In the genomic region with DNA sequence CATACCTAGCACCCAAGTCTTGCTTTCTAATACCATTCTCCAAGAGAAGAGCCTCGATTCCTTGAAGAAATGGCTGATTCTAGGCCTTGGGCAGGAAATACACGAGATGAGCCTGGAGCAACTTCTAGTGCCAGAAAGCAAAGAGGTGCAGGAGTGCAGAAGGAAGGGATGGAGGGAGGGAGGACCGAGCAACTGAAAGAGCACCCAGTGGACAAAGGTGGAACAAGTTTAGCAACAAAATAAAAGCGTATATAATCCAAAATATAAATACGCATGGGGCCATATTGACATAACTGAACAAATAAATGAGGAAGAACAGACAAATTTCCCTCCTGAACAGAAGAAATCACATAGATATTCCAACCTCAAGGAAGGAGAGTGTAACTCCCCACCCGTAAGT, we compare ENCODE assay signal across 17 cellular contexts. TPM values are rescaled to one million over a fixed set of nuclear protein-coding genes. Genes with fewer than 3 reads are reported as not detected.
DNase-seq lines count a peak whose midpoint lies in the region; ATAC-seq and TF ChIP-seq lines count a peak whose summit lies in the region.
"Had no signal": no experiment of that assay in that cellular context is flagged by ENCODE, and none has a peak within 500 bp of the region (broad histone marks: within the 10 kb centered on the region; RNA-seq: fewer than 3 reads in every experiment).

No MANE protein-coding gene starts in this region.

- H3K4me2 ChIP-seq in Loucy (ENCODE audit: low read depth, low read length, poor library complexity, severe bottlenecking) (no peak overlapping the region), smooth muscle cell (no peak overlapping the region)
- H3K4me2 ChIP-seq: KMS-11 had no signal

- WGBS in endodermal cell (ENCODE audit: insufficient coverage in 1 of 2, insufficient read length in 1 of 2), 2 experiments: 91 to 100% methylated on average over 3 to 6 of the region's 6 CpGs
- 91% methylated on average over 6 of the region's 6 CpGs for WGBS in smooth muscle cell (ENCODE audit: low lambda C conversion rate)

- H3K36me3 ChIP-seq in Loucy (ENCODE audit: insufficient read depth, low read length) (peaks cover 71% of the 10 kb centered on the region; the same call in 1 of the 2 replicates), endodermal cell (ENCODE audit: control insufficient read depth, insufficient read depth, low read length) (peaks cover 18% of the 10 kb centered on the region), smooth muscle cell (ENCODE audit: low read depth) (no peaks in the 10 kb centered on the region)

- H2AFZ ChIP-seq in Loucy (ENCODE audit: low read length) (no peak overlapping the region), smooth muscle cell (ENCODE audit: low read depth) (no peak overlapping the region)

- H4K20me1 ChIP-seq in Loucy (ENCODE audit: insufficient read depth, low read length, poor library complexity, severe bottlenecking) (peaks cover 99% of the 10 kb centered on the region), smooth muscle cell (ENCODE audit: low read depth) (peaks cover 98% of the 10 kb centered on the region)

- DNase-seq in activated naive CD8-positive, alpha-beta T cell treated with anti-CD3 and anti-CD28 coated beads, Interleukin-2, amount 50 U/mL, for 24 hours: no peak
- DNase-seq in endodermal cell (no peak), smooth muscle cell (lab: John Stamatoyannopoulos, UW; ENCODE audit: unreplicated experiment) (no peak), NCI-H2196 (lab: John Stamatoyannopoulos, UW; ENCODE audit: unreplicated experiment) (no peak), NCI-H1417 (lab: John Stamatoyannopoulos, UW) (no peak)
- no peak for DNase-seq in T-helper 2 cell treated with Interferon-gamma antibody and Interleukin-4, amounts not matched to agents 5 μg/mL and 100 μg/mL, for 36 hours (ENCODE audit: low spot score)
- DNase-seq: AML-193; Calu3; CD4-positive, CD25-positive, alpha-beta regulatory T cell; DMS79 treated with DMSO at 0.1 percent for 48 hours; NCI-H1417 treated with DMSO at 0.1 percent for 48 hours; NCI-H2029 treated with DMSO at 0.1 percent for 48 hours; NCI-H526 had no signal

- 0 out of 2 replicates have a peak, but pooled peaks have one; percentile 15 for TF ChIP-seq CTCF in Loucy (conservative IDR thresholded peaks at IDR 0.05; ENCODE audit: low read length)
- peak; percentile 29 for TF ChIP-seq CTCF in endodermal cell (conservative IDR thresholded peaks at IDR 0.05)
- no peak for TF ChIP-seq CTCF in smooth muscle cell (IDR thresholded peaks at IDR 0.05; ENCODE audit: borderline replicate concordance, insufficient read depth, poor library complexity, severe bottlenecking)

- no peak overlapping the region for H3K4me3 Mint-ChIP-seq in activated naive CD8-positive, alpha-beta T cell
- no peak overlapping the region for H3K4me3 Mint-ChIP-seq in activated naive CD8-positive, alpha-beta T cell treated with anti-CD3 and anti-CD28 coated beads, Interleukin-2, amount 50 U/mL, for 24 hours
- H3K4me3 Mint-ChIP-seq in endodermal cell: no peak overlapping the region
- no peak overlapping the region for H3K4me3 Mint-ChIP-seq in T-helper 2 cell treated with Interferon-gamma antibody and Interleukin-4, amounts not matched to agents 5 μg/mL and 100 μg/mL, for 36 hours
- H3K4me3 Mint-ChIP-seq: CD4-positive, CD25-positive, alpha-beta regulatory T cell had no signal

- H3K9me2 ChIP-seq in Loucy (replicated peaks; ENCODE audit: low read depth, low read length): no peaks in the 10 kb centered on the region

- no peaks in the 10 kb centered on the region for H3K27me3 ChIP-seq in Loucy (ENCODE audit: insufficient read depth, low read length, poor library complexity, severe bottlenecking)
- H3K27me3 ChIP-seq in endodermal cell (ENCODE audit: control insufficient read depth, insufficient read depth, low read length, poor library complexity, severe bottlenecking): no peaks in the 10 kb centered on the region
- H3K27me3 ChIP-seq in smooth muscle cell (ENCODE audit: low read depth): no peaks in the 10 kb centered on the region

- no peak for ATAC-seq in activated naive CD8-positive, alpha-beta T cell treated with anti-CD3 and anti-CD28 coated beads, Interleukin-2, amount 50 U/mL, for 24 hours

- no peak overlapping the region for H3K4me3 ChIP-seq in Loucy (ENCODE audit: low read length, poor library complexity, severe bottlenecking)
- no peak overlapping the region for H3K4me3 ChIP-seq in endodermal cell (ENCODE audit: low read length)
- H3K4me3 ChIP-seq in smooth muscle cell: no peak overlapping the region
- H3K4me3 ChIP-seq: SK-N-MC had no signal

- peaks cover 27% of the 10 kb centered on the region for H3K36me3 Mint-ChIP-seq in activated naive CD8-positive, alpha-beta T cell
- peaks cover 36% of the 10 kb centered on the region for H3K36me3 Mint-ChIP-seq in activated naive CD8-positive, alpha-beta T cell treated with anti-CD3 and anti-CD28 coated beads, Interleukin-2, amount 50 U/mL, for 24 hours (ENCODE audit: low read depth)
- peaks cover 3% of the 10 kb centered on the region for H3K36me3 Mint-ChIP-seq in endodermal cell (ENCODE audit: low read depth)
- H3K36me3 Mint-ChIP-seq in T-helper 2 cell treated with Interferon-gamma antibody and Interleukin-4, amounts not matched to agents 5 μg/mL and 100 μg/mL, for 36 hours (ENCODE audit: low read depth): peaks cover 15% of the 10 kb centered on the region

- no peak overlapping the region for H3K27ac ChIP-seq in endodermal cell (ENCODE audit: low read depth, low read length)
- peak overlapping the region; percentile 61 for H3K27ac ChIP-seq in smooth muscle cell (ENCODE audit: low read depth)
- H3K27ac ChIP-seq: KMS-11, SK-N-MC had no signal

- H3K9me3 ChIP-seq in Loucy (ENCODE audit: insufficient read depth, low read depth, low read length): no peaks in the 10 kb centered on the region
- H3K9me3 ChIP-seq in endodermal cell (ENCODE audit: control insufficient read depth, low read length): no peaks in the 10 kb centered on the region
- no peaks in the 10 kb centered on the region for H3K9me3 ChIP-seq in smooth muscle cell (replicated peaks; ENCODE audit: low read depth)

- H3K4me1 Mint-ChIP-seq in activated naive CD8-positive, alpha-beta T cell (ENCODE audit: low read depth): peaks cover 80% of the 10 kb centered on the region
- H3K4me1 Mint-ChIP-seq in activated naive CD8-positive, alpha-beta T cell treated with anti-CD3 and anti-CD28 coated beads, Interleukin-2, amount 50 U/mL, for 24 hours: peaks cover 56% of the 10 kb centered on the region
- H3K4me1 Mint-ChIP-seq in endodermal cell: peaks cover 19% of the 10 kb centered on the region
- peaks cover 51% of the 10 kb centered on the region for H3K4me1 Mint-ChIP-seq in T-helper 2 cell treated with Interferon-gamma antibody and Interleukin-4, amounts not matched to agents 5 μg/mL and 100 μg/mL, for 36 hours (ENCODE audit: low read depth)

- peaks cover 100% of the 10 kb centered on the region for H3K79me2 ChIP-seq in Loucy (ENCODE audit: insufficient read depth, low read length)
- H3K79me2 ChIP-seq in smooth muscle cell (ENCODE audit: low read depth): peaks cover 98% of the 10 kb centered on the region

- no peaks in the 10 kb centered on the region for H3K9me3 Mint-ChIP-seq in activated naive CD8-positive, alpha-beta T cell (ENCODE audit: low read depth)
- H3K9me3 Mint-ChIP-seq in activated naive CD8-positive, alpha-beta T cell treated with anti-CD3 and anti-CD28 coated beads, Interleukin-2, amount 50 U/mL, for 24 hours: no peaks in the 10 kb centered on the region
- H3K9me3 Mint-ChIP-seq in endodermal cell: no peaks in the 10 kb centered on the region
- no peaks in the 10 kb centered on the region for H3K9me3 Mint-ChIP-seq in T-helper 2 cell treated with Interferon-gamma antibody and Interleukin-4, amounts not matched to agents 5 μg/mL and 100 μg/mL, for 36 hours
- H3K9me3 Mint-ChIP-seq: CD4-positive, CD25-positive, alpha-beta regulatory T cell had no signal

- H3K4me1 ChIP-seq in Loucy (ENCODE audit: insufficient read depth, low read length, poor library complexity, severe bottlenecking) (peaks cover 10% of the 10 kb centered on the region), endodermal cell (ENCODE audit: control insufficient read depth, insufficient read depth, low read length) (no peaks in the 10 kb centered on the region), smooth muscle cell (ENCODE audit: low read depth) (peaks cover 9% of the 10 kb centered on the region)

- peak overlapping the region; percentile 61 for H3K27ac Mint-ChIP-seq in activated naive CD8-positive, alpha-beta T cell
- no peak overlapping the region for H3K27ac Mint-ChIP-seq in activated naive CD8-positive, alpha-beta T cell treated with anti-CD3 and anti-CD28 coated beads, Interleukin-2, amount 50 U/mL, for 24 hours
- H3K27ac Mint-ChIP-seq in endodermal cell: no peak overlapping the region
- no peak overlapping the region for H3K27ac Mint-ChIP-seq in T-helper 2 cell treated with Interferon-gamma antibody and Interleukin-4, amounts not matched to agents 5 μg/mL and 100 μg/mL, for 36 hours

- H3K9ac ChIP-seq in Loucy (ENCODE audit: low read depth, low read length, poor library complexity, severe bottlenecking) (no peak overlapping the region), endodermal cell (ENCODE audit: extremely low read depth, low read length, poor library complexity, severe bottlenecking) (no peak overlapping the region), smooth muscle cell (ENCODE audit: low read depth) (no peak overlapping the region)
- H3K9ac ChIP-seq: KMS-11 had no signal

- H3F3A ChIP-seq in Loucy (ENCODE audit: low read depth): 0 out of 2 replicates have a peak, but pooled peaks cover 2% of the 10 kb centered on the region
- peaks cover 46% of the 10 kb centered on the region for H3F3A ChIP-seq in smooth muscle cell (ENCODE audit: low read depth)

- H3K27me3 Mint-ChIP-seq in activated naive CD8-positive, alpha-beta T cell: no peaks in the 10 kb centered on the region
- H3K27me3 Mint-ChIP-seq in activated naive CD8-positive, alpha-beta T cell treated with anti-CD3 and anti-CD28 coated beads, Interleukin-2, amount 50 U/mL, for 24 hours: no peaks in the 10 kb centered on the region
- H3K27me3 Mint-ChIP-seq in endodermal cell (ENCODE audit: insufficient read depth): no peaks in the 10 kb centered on the region
- H3K27me3 Mint-ChIP-seq in T-helper 2 cell treated with Interferon-gamma antibody and Interleukin-4, amounts not matched to agents 5 μg/mL and 100 μg/mL, for 36 hours (ENCODE audit: low read depth): no peaks in the 10 kb centered on the region
- H3K27me3 Mint-ChIP-seq: CD4-positive, CD25-positive, alpha-beta regulatory T cell had no signal

RNA-seq across cellular contexts. Expression of gene CHSY1, which starts 34.4 kb away (rescaled TPM):
- 10 to 100 TPM; 33.3 to 39.9 TPM for total RNA-seq in endodermal cell
- polyA plus RNA-seq in endodermal cell (2013, experiment 1 of 2): 29.5 TPM
- 29.7 TPM for polyA plus RNA-seq in endodermal cell (2013, experiment 2 of 2)
- 123 and 155 TPM in 2 replicates for total RNA-seq in smooth muscle cell
- polyA plus RNA-seq in smooth muscle cell: 71.8 and 106 TPM in 2 replicates

RNA-seq across cellular contexts. Expression of gene SELENOS, which starts 59.8 kb away (rescaled TPM):
- total RNA-seq in endodermal cell (10 to 100 TPM; 56.1 to 60.5 TPM), smooth muscle cell (108 and 114 TPM in 2 replicates)
- 63.3 TPM for polyA plus RNA-seq in endodermal cell (2013, experiment 1 of 2)
- 61.3 TPM for polyA plus RNA-seq in endodermal cell (2013, experiment 2 of 2)
- polyA plus RNA-seq in smooth muscle cell: 130 and 142 TPM in 2 replicates
